ENCODE assay signal across 8 cellular contexts in the genomic region with DNA sequence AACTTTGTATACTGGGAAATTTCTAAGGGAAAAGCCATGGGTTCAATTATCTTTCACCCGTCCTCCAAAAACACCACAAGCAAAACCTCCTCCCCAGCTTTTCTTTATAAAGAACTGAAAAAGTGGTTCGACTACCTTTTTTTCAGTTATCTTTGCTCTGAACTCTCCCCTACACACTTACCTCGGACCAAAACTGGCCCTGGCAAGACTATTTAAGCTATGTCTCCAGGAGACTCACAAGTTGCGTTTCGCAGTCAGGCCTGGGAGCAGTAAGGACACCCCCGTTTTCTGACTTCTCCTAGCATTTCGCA. TPM values are rescaled to one million over a fixed set of nuclear protein-coding genes. Genes with fewer than 3 reads are reported as not detected.
DNase-seq lines count a peak whose midpoint lies in the region; ATAC-seq, FAIRE-seq and TF ChIP-seq lines count a peak whose summit lies in the region.

No MANE protein-coding gene starts in this region.

- CTCF ChIA-PET in GM12878 (lab: Yijun Ruan, JAX): interaction anchor here (1.1 to 3.7 kb wide), 2 partner anchors 9 to 24 kb away, joined by 3 to 31 read pairs; no protein-coding TSS in a partner anchor

- in situ Hi-C loops in GM12878 (cut with MboI): loop anchor here (5.0 to 25.0 kb wide), 3 partner anchors 287 to 792 kb away; a partner anchor contains a TSS

- intact Hi-C loops in CD14-positive monocyte (cut with micrococcal nuclease) (loop anchor here (5.0 to 10.0 kb wide), 3 partner anchors 110 to 470 kb away; a partner anchor contains a TSS), GM12878 (cut with micrococcal nuclease; ENCODE audit: unreplicated experiment) (loop anchor here (5.0 to 10.0 kb wide), 2 partner anchors 468 to 800 kb away; a partner anchor contains a TSS)

- POLR2A ChIA-PET in GM12878 (lab: Charles Lee): no interaction called here

- H3K36me3 ChIP-seq in GM12878 (ENCODE audit: control insufficient read depth in 2 of 2, insufficient read depth in 2 of 2, low read length in 1 of 2) (0 out of 4 replicates have a peak, but pooled peaks cover 0 to 2% of the 10 kb centered on the region in 2 experiments), mesodermal cell (ENCODE audit: control insufficient read depth, insufficient read depth, low read length) (peaks cover 5% of the 10 kb centered on the region)

- H3K4me3 ChIP-seq in GM12878: peak overlapping the region; percentile 97
- H3K4me3 ChIP-seq in mesodermal cell (ENCODE audit: extremely low read depth, insufficient read depth, low read length, poor library complexity, severe bottlenecking): peak overlapping the region; percentile 83

- H3K4me1 ChIP-seq in GM12878 (ENCODE audit: control insufficient read depth, insufficient read depth, low read length): no peaks in the 10 kb centered on the region
- H3K4me1 ChIP-seq in mesodermal cell (ENCODE audit: control insufficient read depth, insufficient read depth, low read length, poor library complexity, severe bottlenecking): no peaks in the 10 kb centered on the region

- TF ChIP-seq CTCF in CD14-positive monocyte (IDR thresholded peaks at IDR 0.05) (no peak), GM12878 (IDR thresholded peaks at IDR 0.05 in 2 of 3, conservative IDR thresholded peaks at IDR 0.05 in 1 of 3; ENCODE audit: control insufficient read depth in 2 of 3, extremely low read depth in 1 of 3, insufficient read depth in 1 of 3, low read depth in 3 of 3, low read length in 3 of 3) (no peak)

- H3K27ac Mint-ChIP-seq in CD14-positive monocyte: peak overlapping the region; percentile 92 to 99 (median 98)

- TF ChIP-seq POLR2A in GM12878 (IDR thresholded peaks at IDR 0.05; ENCODE audit: low read depth, low read length): no peak

- no peaks in the 10 kb centered on the region for H3K9me3 Mint-ChIP-seq in CD14-positive monocyte

- peak; percentile 2 for ATAC-seq in HG03066 (IDR thresholded peaks at IDR 0.05; ENCODE audit: low read depth, unreplicated experiment)
- ATAC-seq in GM12878: peak; percentile 39
- no peak for ATAC-seq in HG02870 (IDR thresholded peaks at IDR 0.05; ENCODE audit: unreplicated experiment)

- H3K27me3 Mint-ChIP-seq in CD14-positive monocyte (ENCODE audit: low read depth in 3 of 3): no peaks in the 10 kb centered on the region

- SMC1A ChIA-PET in GM12878 (lab: Charles Lee; ENCODE audit: uncharacterized antibody, unreplicated experiment): interaction anchor here (1.2 to 3.3 kb wide), 5 partner anchors 9 to 293 kb away, joined by 3 to 18 read pairs (median 5); a partner anchor contains a TSS

- no peaks in the 10 kb centered on the region for H4K20me1 ChIP-seq in GM12878 (ENCODE audit: control insufficient read depth, insufficient read depth)

- no peak for TF ChIP-seq EP300 in GM12878 (IDR thresholded peaks at IDR 0.05; ENCODE audit: borderline replicate concordance in 1 of 2, control insufficient read depth in 1 of 2, low read depth in 2 of 2, low read length in 2 of 2)

- BruUV-seq in GM12878 (replicated peaks; lab: Mats Ljungman, UMichigan): no TSS peak

- H3K9me3 ChIP-seq in GM12878 (replicated peaks; ENCODE audit: control insufficient read depth, insufficient read depth, low read length) (no peaks in the 10 kb centered on the region), mesodermal cell (ENCODE audit: control insufficient read depth, low read length) (no peaks in the 10 kb centered on the region)

- H3K4me1 Mint-ChIP-seq in CD14-positive monocyte: peaks cover 38% of the 10 kb centered on the region

- peaks cover 0 to 3% of the 10 kb centered on the region in 2 donors for H3K36me3 Mint-ChIP-seq in CD14-positive monocyte

- peak overlapping the region; percentile 89 for H3K9ac ChIP-seq in GM12878 (ENCODE audit: control insufficient read depth, insufficient read depth, low read length)

- TF ChIP-seq RAD21 in GM12878 (IDR thresholded peaks at IDR 0.05; ENCODE audit: insufficient read depth, low read depth, low read length): no peak

- DNase-seq in CD14-positive monocyte (ENCODE audit: low spot score): no peak
- DNase-seq in GM12878 (ENCODE audit: low read depth, low spot score): no peak
- no peak for DNase-seq in foreskin melanocyte
- DNase-seq in stimulated activated CD4-positive, alpha-beta T cell treated with anti-CD3 and anti-CD28 coated beads, Interleukin-4, amount 100 ng/mL, for 1 hour: no peak
- no peak for DNase-seq in D341Med (ENCODE audit: low spot score)

- H3K27ac ChIP-seq in GM12878 (ENCODE audit: control insufficient read depth, insufficient read depth) (peak overlapping the region; percentile 84), mesodermal cell (ENCODE audit: low read depth, low read length, severe bottlenecking) (peak overlapping the region; percentile 61)

- RAD21 ChIA-PET in GM12878 (lab: Charles Lee; ENCODE audit: unreplicated experiment): interaction anchor here (1.8 kb wide), 1 partner anchor 8 kb away, joined by 9 read pairs; no protein-coding TSS in a partner anchor

- peak overlapping the region; percentile 96 to 97 for H3K4me3 Mint-ChIP-seq in CD14-positive monocyte

- peak overlapping the region; percentile 77 for H3K4me2 ChIP-seq in GM12878 (ENCODE audit: control insufficient read depth, insufficient read depth)

- FAIRE-seq in GM12878 (lab: Jason Lieb, UNC): no peak

- H3K79me2 ChIP-seq in GM12878 (ENCODE audit: control insufficient read depth, insufficient read depth, low read length): peaks cover 71% of the 10 kb centered on the region

- H2AFZ ChIP-seq in GM12878 (ENCODE audit: control insufficient read depth, low read depth, low read length): no peak overlapping the region

- WGBS in GM12878 (ENCODE audit: insufficient coverage, insufficient replicate concordance, low lambda C conversion rate, missing lambda C conversion rate): under 1% methylated on average over 7 of the region's 7 CpGs
- WGBS in mesodermal cell (ENCODE audit: insufficient coverage in 2 of 2), 2 experiments: 0% methylated on average over 5 to 7 of the region's 7 CpGs

- H3K27me3 ChIP-seq in GM12878 (replicated peaks in 1 of 2; ENCODE audit: control insufficient read depth in 2 of 2, insufficient read depth in 2 of 2, low read length in 1 of 2): no peaks in the 10 kb centered on the region

TF ChIP-seq in GM12878, 131 proteins besides CTCF, POLR2A, EP300 and RAD21 (continues in another document):
- no peak for TF ChIP-seq ZZZ3 (IDR thresholded peaks at IDR 0.05; ENCODE audit: control insufficient read depth, insufficient read length, low read depth)
- no peak for TF ChIP-seq IKZF1 (conservative IDR thresholded peaks at IDR 0.05)
- TF ChIP-seq, protein P1, sequence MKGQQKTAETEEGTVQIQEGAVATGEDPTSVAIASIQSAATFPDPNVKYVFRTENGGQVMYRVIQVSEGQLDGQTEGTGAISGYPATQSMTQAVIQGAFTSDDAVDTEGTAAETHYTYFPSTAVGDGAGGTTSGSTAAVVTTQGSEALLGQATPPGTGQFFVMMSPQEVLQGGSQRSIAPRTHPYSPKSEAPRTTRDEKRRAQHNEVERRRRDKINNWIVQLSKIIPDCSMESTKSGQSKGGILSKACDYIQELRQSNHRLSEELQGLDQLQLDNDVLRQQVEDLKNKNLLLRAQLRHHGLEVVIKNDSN (IDR thresholded peaks at IDR 0.05; ENCODE audit: borderline replicate concordance, extremely low read length, insufficient read depth, low read depth, low read length): no peak

RNA-seq across cellular contexts. Expression of a gene that starts 0.6 kb away (rescaled TPM):
- polyA plus RNA-seq in CD14-positive monocyte: 10 to 100 TPM; 32.4 to 36.1 TPM
- 56.6 and 60.9 TPM in 2 replicates for total RNA-seq in GM12878 (2013; cell fraction: nucleolus; rRNA removed)
- 31.5 and 35.3 TPM in 2 replicates for total RNA-seq in GM12878 (2014; rRNA removed)
- 102 and 106 TPM in 2 replicates for total RNA-seq in GM12878 (2014; rRNA removed; fragmentation: Illumina TruSeq; extraction: Trizol)
- 72.0 and 74.6 TPM in 2 replicates for total RNA-seq in GM12878 (2021)
- 38.0 TPM for polyA plus RNA-seq in GM12878 (2011; ENCODE audit: low read depth)
- polyA plus RNA-seq in GM12878 (2011; rRNA removed): 78.0 and 155 TPM in 2 replicates
- polyA plus RNA-seq in GM12878 (2011; cell fraction: cytosol; rRNA removed): 18.2 and 23.2 TPM in 2 replicates
- 22.7 and 24.1 TPM in 2 replicates for polyA plus RNA-seq in GM12878 (2011; cell fraction: nucleus; rRNA removed)
- 51.4 and 61.9 TPM in 2 replicates for polyA plus RNA-seq in GM12878 (2012)
- 115 and 156 TPM in 2 replicates for polyA plus RNA-seq in GM12878 (2014; fragmentation: Illumina TruSeq; extraction: Trizol)
- polyA plus RNA-seq in GM12878 (2014; fragmentation: Nextera tagmentation; extraction: Ambion mirVana): 10 to 100 TPM; 74.5 to 85.9 TPM
- 62.6 and 78.7 TPM in 2 replicates for polyA plus RNA-seq in GM12878 (2014; rRNA removed)
- 10 to 100 TPM; 40.9 to 50.9 TPM for polyA plus RNA-seq in GM12878 (2016; fragmentation: Nextera tagmentation; extraction: Ambion mirVana)
- 30.9 and 58.7 TPM in 2 replicates for polyA minus RNA-seq in GM12878 (2011; rRNA and poly(A)+ RNA removed)
- polyA minus RNA-seq in GM12878 (2011; cell fraction: cytosol; rRNA and poly(A)+ RNA removed): 20.1 and 21.2 TPM in 2 replicates
- 16.3 and 30.5 TPM in 2 replicates for polyA minus RNA-seq in GM12878 (2011; cell fraction: nucleus; rRNA and poly(A)+ RNA removed)
- 98.1 TPM for polyA plus RNA-seq in mesodermal cell (2013, experiment 1 of 2)
- 120 TPM for polyA plus RNA-seq in mesodermal cell (2013, experiment 2 of 2)

RNA-seq across cellular contexts. Expression of a gene that starts 15.3 kb away (rescaled TPM):
- polyA plus RNA-seq in CD14-positive monocyte (10 to 100 TPM; 14.5 to 16.9 TPM), GM12878 (2011; rRNA removed) (13.5 and 16.2 TPM in 2 replicates), GM12878 (2014; fragmentation: Illumina TruSeq; extraction: Trizol) (13.5 and 17.4 TPM in 2 replicates), GM12878 (2014; fragmentation: Nextera tagmentation; extraction: Ambion mirVana) (10 to 100 TPM; 20.8 to 26.7 TPM), GM12878 (2014; rRNA removed) (10.0 and 14.0 TPM in 2 replicates), GM12878 (2016; fragmentation: Nextera tagmentation; extraction: Ambion mirVana) (10 to 100 TPM; 17.7 to 18.2 TPM)
- total RNA-seq in GM12878 (2013; cell fraction: nucleolus; rRNA removed): 45.1 and 46.2 TPM in 2 replicates
- total RNA-seq in GM12878 (2014; rRNA removed) (16.5 and 18.6 TPM in 2 replicates), GM12878 (2014; rRNA removed; fragmentation: Illumina TruSeq; extraction: Trizol) (14.2 and 18.0 TPM in 2 replicates), GM12878 (2021) (11.9 and 15.1 TPM in 2 replicates)
- 9.5 TPM for polyA plus RNA-seq in GM12878 (2011; ENCODE audit: low read depth)
- 11.2 and 11.9 TPM in 2 replicates for polyA plus RNA-seq in GM12878 (2011; cell fraction: cytosol; rRNA removed)
- polyA plus RNA-seq in GM12878 (2011; cell fraction: nucleus; rRNA removed): 9.1 and 10.8 TPM in 2 replicates
- polyA plus RNA-seq in GM12878 (2012): 14.1 and 17.6 TPM in 2 replicates
- polyA minus RNA-seq in GM12878 (2011; rRNA and poly(A)+ RNA removed): 15.4 and 24.9 TPM in 2 replicates
- polyA minus RNA-seq in GM12878 (2011; cell fraction: cytosol; rRNA and poly(A)+ RNA removed): 4.4 and 10.1 TPM in 2 replicates
- 25.3 and 32.4 TPM in 2 replicates for polyA minus RNA-seq in GM12878 (2011; cell fraction: nucleus; rRNA and poly(A)+ RNA removed)
- 20.0 TPM for polyA plus RNA-seq in mesodermal cell (2013, experiment 1 of 2)
- polyA plus RNA-seq in mesodermal cell (2013, experiment 2 of 2): 17.6 TPM
